In genomic region chr1:16213544-16213943, GRCh38 we compare ENCODE assay signal across 2 cellular contexts. TPM values are rescaled to one million over a fixed set of nuclear protein-coding genes. Genes with fewer than 3 reads are reported as not detected.
"Had no signal": no experiment of that assay in that cellular context is flagged by ENCODE, and none has a peak within 500 bp of the region (broad histone marks: within the 10 kb centered on the region; RNA-seq: fewer than 3 reads in every experiment).

No MANE protein-coding gene starts in this region.

RNA-seq across cellular contexts. Expression of gene EPHA2, which starts 57.7 kb away (rescaled TPM):
- total RNA-seq: naive thymus-derived CD8-positive, alpha-beta T cell; natural killer cell treated with Interleukin-12 subunit alpha and Interleukin-12 subunit beta and Interleukin-15 and Interleukin-18, amount 100 ng/mL, for 72 hours had no signal
- polyA plus RNA-seq: naive thymus-derived CD8-positive, alpha-beta T cell had no signal
